Comparison of ENCODE assay signal across 1 cellular context in the genomic region with DNA sequence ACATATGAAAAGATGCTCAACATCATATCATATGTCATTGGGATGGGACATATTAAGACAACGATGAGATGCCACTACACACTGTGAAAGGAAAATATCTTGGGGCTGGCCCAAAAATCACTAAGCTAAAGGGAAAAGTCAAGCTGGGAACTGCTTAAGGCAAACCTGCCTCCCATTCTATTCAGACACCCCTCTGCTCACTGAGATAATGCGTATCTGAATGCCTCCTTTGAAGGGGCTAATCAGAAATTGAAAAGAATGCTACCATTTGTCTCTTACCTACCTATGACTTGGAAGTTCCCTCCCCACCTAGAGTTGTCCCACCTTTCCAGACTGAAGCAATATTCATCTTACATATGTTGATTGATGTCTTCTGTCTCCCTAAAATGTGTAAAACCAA.
TF ChIP-seq lines count a peak whose summit lies in the region.

No MANE protein-coding gene starts in this region.

TF ChIP-seq in GM23338, 12 proteins besides CTCF, POLR2A, EP300 and RAD21 (continued from another document):
- TF ChIP-seq, protein P1, sequence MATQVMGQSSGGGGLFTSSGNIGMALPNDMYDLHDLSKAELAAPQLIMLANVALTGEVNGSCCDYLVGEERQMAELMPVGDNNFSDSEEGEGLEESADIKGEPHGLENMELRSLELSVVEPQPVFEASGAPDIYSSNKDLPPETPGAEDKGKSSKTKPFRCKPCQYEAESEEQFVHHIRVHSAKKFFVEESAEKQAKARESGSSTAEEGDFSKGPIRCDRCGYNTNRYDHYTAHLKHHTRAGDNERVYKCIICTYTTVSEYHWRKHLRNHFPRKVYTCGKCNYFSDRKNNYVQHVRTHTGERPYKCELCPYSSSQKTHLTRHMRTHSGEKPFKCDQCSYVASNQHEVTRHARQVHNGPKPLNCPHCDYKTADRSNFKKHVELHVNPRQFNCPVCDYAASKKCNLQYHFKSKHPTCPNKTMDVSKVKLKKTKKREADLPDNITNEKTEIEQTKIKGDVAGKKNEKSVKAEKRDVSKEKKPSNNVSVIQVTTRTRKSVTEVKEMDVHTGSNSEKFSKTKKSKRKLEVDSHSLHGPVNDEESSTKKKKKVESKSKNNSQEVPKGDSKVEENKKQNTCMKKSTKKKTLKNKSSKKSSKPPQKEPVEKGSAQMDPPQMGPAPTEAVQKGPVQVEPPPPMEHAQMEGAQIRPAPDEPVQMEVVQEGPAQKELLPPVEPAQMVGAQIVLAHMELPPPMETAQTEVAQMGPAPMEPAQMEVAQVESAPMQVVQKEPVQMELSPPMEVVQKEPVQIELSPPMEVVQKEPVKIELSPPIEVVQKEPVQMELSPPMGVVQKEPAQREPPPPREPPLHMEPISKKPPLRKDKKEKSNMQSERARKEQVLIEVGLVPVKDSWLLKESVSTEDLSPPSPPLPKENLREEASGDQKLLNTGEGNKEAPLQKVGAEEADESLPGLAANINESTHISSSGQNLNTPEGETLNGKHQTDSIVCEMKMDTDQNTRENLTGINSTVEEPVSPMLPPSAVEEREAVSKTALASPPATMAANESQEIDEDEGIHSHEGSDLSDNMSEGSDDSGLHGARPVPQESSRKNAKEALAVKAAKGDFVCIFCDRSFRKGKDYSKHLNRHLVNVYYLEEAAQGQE (IDR thresholded peaks at IDR 0.05; ENCODE audit: unreplicated experiment) = no peak
- no peak for TF ChIP-seq CREB1 (CRISPR knock-in tag; IDR thresholded peaks at IDR 0.05; ENCODE audit: low read depth)
- TF ChIP-seq ZNF114 (CRISPR knock-in tag; IDR thresholded peaks at IDR 0.05) = no peak
- no peak for TF ChIP-seq ZNF331 (CRISPR knock-in tag; IDR thresholded peaks at IDR 0.05; ENCODE audit: low read depth)
- TF ChIP-seq, protein P2, sequence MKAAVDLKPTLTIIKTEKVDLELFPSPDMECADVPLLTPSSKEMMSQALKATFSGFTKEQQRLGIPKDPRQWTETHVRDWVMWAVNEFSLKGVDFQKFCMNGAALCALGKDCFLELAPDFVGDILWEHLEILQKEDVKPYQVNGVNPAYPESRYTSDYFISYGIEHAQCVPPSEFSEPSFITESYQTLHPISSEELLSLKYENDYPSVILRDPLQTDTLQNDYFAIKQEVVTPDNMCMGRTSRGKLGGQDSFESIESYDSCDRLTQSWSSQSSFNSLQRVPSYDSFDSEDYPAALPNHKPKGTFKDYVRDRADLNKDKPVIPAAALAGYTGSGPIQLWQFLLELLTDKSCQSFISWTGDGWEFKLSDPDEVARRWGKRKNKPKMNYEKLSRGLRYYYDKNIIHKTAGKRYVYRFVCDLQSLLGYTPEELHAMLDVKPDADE (IDR thresholded peaks at IDR 0.05) = no peak
- no peak for TF ChIP-seq EZH2 (IDR thresholded peaks at IDR 0.05; ENCODE audit: low read depth, unreplicated experiment)
